ENCODE assay signal across 22 cellular contexts in genomic region chr12:97711392-97711791, GRCh38.
"Had no signal": no experiment of that assay in that cellular context is flagged by ENCODE, and none has a peak within 500 bp of the region (broad histone marks: within the 10 kb centered on the region; RNA-seq: fewer than 3 reads in every experiment).

No MANE protein-coding gene starts in this region.

- H3K27me3 ChIP-seq: MG63, SJSA1 had no signal

- H3K9me3 ChIP-seq: MG63, SJSA1, SK-N-SH had no signal

- H3K4me1 ChIP-seq: SJSA1 had no signal

- H3K36me3 ChIP-seq: MG63, SJSA1 had no signal

- DNase-seq: Kasumi-1, MG63, NCI-H1048, NCI-H1092 treated with DMSO at 0.1 percent for 48 hours, NCI-H1105 treated with DMSO at 0.1 percent for 48 hours, NCI-H1694, NCI-H187, NCI-H1930, NCI-H2107, NCI-H2171, NCI-H226, NCI-H446 treated with DMSO at 0.1 percent for 48 hours, NCI-H510A, NCI-H524, PC-9, Right ventricle myocardium superior, SHP77 treated with DMSO at 0.1 percent for 48 hours, SK-N-SH, SW 1271 had no signal

- H2AFZ ChIP-seq: PC-9 had no signal

- H3K9ac ChIP-seq: SK-N-SH had no signal

- H3K4me2 ChIP-seq: PC-9, SK-N-SH had no signal

- FAIRE-seq: RCC 7860 had no signal

- ATAC-seq: Panc1 had no signal

- H3K4me3 ChIP-seq: MG63, PC-9, SJSA1 had no signal

- H3K27ac ChIP-seq: PC-9, SJSA1 had no signal
